In the genomic region with DNA sequence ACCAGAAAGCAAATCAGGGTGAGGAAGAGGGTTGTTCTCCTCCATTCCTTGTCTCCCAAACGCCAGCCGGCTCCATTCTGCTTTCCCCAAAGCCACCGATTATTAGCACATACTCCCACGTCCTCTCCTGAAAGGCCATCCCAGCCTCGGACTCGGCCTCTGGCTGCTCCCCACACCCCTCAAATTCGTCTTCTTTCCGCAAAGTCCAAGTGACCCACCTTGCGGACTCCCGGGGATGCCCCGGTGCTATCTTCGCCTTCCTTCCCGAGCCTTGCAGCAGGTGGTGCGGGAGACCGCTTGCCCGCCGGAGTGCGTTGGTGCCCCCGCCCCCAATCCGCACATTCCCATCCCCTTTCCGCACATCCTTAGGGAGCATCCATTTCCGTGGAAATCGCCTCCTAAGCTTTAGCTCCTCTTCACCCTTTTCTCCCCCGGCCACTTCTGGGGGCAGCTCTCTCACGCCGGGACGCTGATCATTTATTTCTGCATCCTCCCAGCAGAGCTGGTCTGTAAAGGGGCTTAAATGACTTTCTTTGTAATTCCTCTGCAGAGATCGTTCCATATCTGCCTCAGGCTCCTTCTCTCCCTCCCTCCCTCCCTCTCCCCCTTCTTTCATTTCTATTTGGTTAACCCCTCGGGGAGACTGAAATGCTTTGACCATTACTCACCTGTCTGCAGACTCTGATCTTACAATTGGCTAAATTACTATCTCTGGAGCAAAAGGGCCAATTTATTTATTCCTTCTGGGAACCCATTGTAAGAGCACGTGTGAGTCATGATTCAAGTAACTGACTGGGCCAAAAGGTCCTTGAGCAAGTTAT, we compare ENCODE assay signal across 8 cellular contexts. TPM values are rescaled to one million over a fixed set of nuclear protein-coding genes. Genes with fewer than 3 reads are reported as not detected.
DNase-seq lines count a peak whose midpoint lies in the region; ATAC-seq lines count a peak whose summit lies in the region.

No MANE protein-coding gene starts in this region.

- no peak for ATAC-seq in HG03520 (IDR thresholded peaks at IDR 0.05; ENCODE audit: unreplicated experiment)
- ATAC-seq in HG03280 (IDR thresholded peaks at IDR 0.05; ENCODE audit: unreplicated experiment) = no peak

- in situ Hi-C loops in G401 (cut with HindIII; ENCODE audit: low sequenced_read_pairs) = no loop called here

- peak; percentile 27 for DNase-seq in GM03348 (ENCODE audit: low spot score)
- peak; percentile 97 for DNase-seq in RPMI7951 (ENCODE audit: low read depth)
- peak; percentile 41 for DNase-seq in glomerular endothelial cell (ENCODE audit: extremely low read depth, low read depth, low spot score)
- peak; percentile 99 for DNase-seq in renal cortical epithelial cell (ENCODE audit: low read depth)
- no peak for DNase-seq in G401 (ENCODE audit: low spot score)
- DNase-seq in COR-L47 (lab: John Stamatoyannopoulos, UW) = no peak

RNA-seq across cellular contexts. Expression of gene LYPD1, which starts 1.2 kb away (rescaled TPM):
- 20.3 and 23.7 TPM in 2 replicates for total RNA-seq in RPMI7951 (2014; rRNA removed; shearing (Covaris generic))
- 18.8 and 29.2 TPM in 2 replicates for total RNA-seq in glomerular endothelial cell
- 9.6 and 20.7 TPM in 2 replicates for total RNA-seq in renal cortical epithelial cell
- total RNA-seq in G401 (2014; rRNA removed; shearing (Covaris generic)) = not detected in 2 replicates

Comparison
In these comparisons a context has a peak if more than half of its experiments do, and no peak if none do; other contexts are left out.
1. DNase-seq: peak in GM03348 (single experiment), RPMI7951 (single experiment), glomerular endothelial cell (single experiment) and renal cortical epithelial cell (single experiment); none in G401 (single experiment) and COR-L47 (single experiment).
2. RNA of gene LYPD1, which starts 1.2 kb away (total RNA-seq): 20.3 to 23.7 TPM in RPMI7951, 9.6 to 20.7 TPM in renal cortical epithelial cell and 18.8 to 29.2 TPM in glomerular endothelial cell; not detected in G401; every median in the first group is over 10 times any median in the second.